ENCODE assay signal across 8 cellular contexts in genomic region chr1:100351095-100351884, GRCh38. TPM values are rescaled to one million over a fixed set of nuclear protein-coding genes. Genes with fewer than 3 reads are reported as not detected.
DNase-seq lines count a peak whose midpoint lies in the region; ATAC-seq and TF ChIP-seq lines count a peak whose summit lies in the region.

No MANE protein-coding gene starts in this region.

- TF ChIP-seq CTCF in OCI-LY1 (IDR thresholded peaks at IDR 0.05; ENCODE audit: low read length) = peak; percentile 63
- TF ChIP-seq CTCF in mucosa of descending colon (IDR thresholded peaks at IDR 0.05) = no peak

- H3K27me3 ChIP-seq in HUES64 (ENCODE audit: insufficient read depth, low read length) (no peaks in the 10 kb centered on the region), OCI-LY1 (ENCODE audit: insufficient read depth, low read length) (no peaks in the 10 kb centered on the region)

- peak overlapping the region; percentile 76 for H3K4me3 ChIP-seq in HUES64 (ENCODE audit: low read length)
- peak overlapping the region; percentile 68 for H3K4me3 ChIP-seq in OCI-LY1 (ENCODE audit: low read depth, low read length, poor library complexity, severe bottlenecking)
- H3K4me3 ChIP-seq in mucosa of descending colon = peak overlapping the region; percentile 9

- H3K9me3 ChIP-seq in HUES64 (ENCODE audit: insufficient read depth, low read depth, low read length) (no peaks in the 10 kb centered on the region), OCI-LY1 (ENCODE audit: low read length) (no peaks in the 10 kb centered on the region), mucosa of descending colon (no peaks in the 10 kb centered on the region)

- 4% methylated on average over 36 of the region's 36 CpGs for whole genome bisulfite sequencing in HUES64

- H3K4me1 ChIP-seq in HUES64 (ENCODE audit: insufficient read depth, low read length) (peaks cover 19% of the 10 kb centered on the region), OCI-LY1 (ENCODE audit: insufficient read depth, low read length, severe bottlenecking) (peaks cover 19% of the 10 kb centered on the region), mucosa of descending colon (ENCODE audit: low read depth) (peaks cover 5% of the 10 kb centered on the region)

- H3K4me2 ChIP-seq in OCI-LY1 (ENCODE audit: low read length) = peak overlapping the region; percentile 79

- H3K27ac ChIP-seq in HUES64 (ENCODE audit: low read depth, low read length) (peak overlapping the region; percentile 95), OCI-LY1 (ENCODE audit: low read depth, low read length, poor library complexity, severe bottlenecking) (peak overlapping the region; percentile 53), epithelial cell of prostate (peak overlapping the region; percentile 60)

- H2AFZ ChIP-seq in OCI-LY1 (ENCODE audit: low read length) = peak overlapping the region; percentile 30; the same call in 1 of the 2 replicates

- H3K9ac ChIP-seq in HUES64 (ENCODE audit: low read depth, low read length) = peak overlapping the region; percentile 92
- H3K9ac ChIP-seq in OCI-LY1 (ENCODE audit: low read length) = peak overlapping the region; percentile 60

- H3K9me2 ChIP-seq in OCI-LY1 (ENCODE audit: low read depth, low read length) = no peaks in the 10 kb centered on the region

- peaks cover 4% of the 10 kb centered on the region; the same call in 1 of the 2 replicates for H3F3A ChIP-seq in OCI-LY1 (ENCODE audit: insufficient read depth, low read length)

- ATAC-seq in GM21515 (IDR thresholded peaks at IDR 0.05; ENCODE audit: unreplicated experiment) = peak; percentile 65
- ATAC-seq in mucosa of descending colon = peak; percentile 83

- H3K36me3 ChIP-seq in HUES64 (ENCODE audit: insufficient read depth, low read length) (peaks cover 6% of the 10 kb centered on the region), OCI-LY1 (ENCODE audit: insufficient read depth, low read length) (no peaks in the 10 kb centered on the region), mucosa of descending colon (ENCODE audit: low read depth) (no peaks in the 10 kb centered on the region)

- intact Hi-C loops in mucosa of descending colon (cut with DNase I, micrococcal nuclease) = no loop called here

- no peaks in the 10 kb centered on the region for H3K79me2 ChIP-seq in OCI-LY1 (ENCODE audit: insufficient read depth, low read length)

- no peaks in the 10 kb centered on the region for H4K20me1 ChIP-seq in OCI-LY1 (ENCODE audit: insufficient read depth, low read length)

- DNase-seq in DMS114 treated with DMSO at 0.1 percent for 48 hours (lab: John Stamatoyannopoulos, UW; ENCODE audit: unreplicated experiment) (peak; percentile 98), activated T-cell treated with anti-CD3 and anti-CD28 coated beads for 1 hour (ENCODE audit: low read depth) (peak; percentile 74), epithelial cell of prostate (ENCODE audit: low read depth, low spot score) (peak; percentile 60), mucosa of descending colon (peak; percentile 94 to 95 (median 95))
- DNase-seq in stimulated activated CD8-positive, alpha-beta memory T cell treated with anti-CD3 and anti-CD28 coated beads, Interleukin-4, amount 100 ng/mL, for 1 hour (ENCODE audit: low read depth in 2 of 2, low spot score in 1 of 2) = peak; percentile 44 to 73

RNA-seq across cellular contexts. Expression of gene CDC14A, which starts 1.0 kb away (rescaled TPM):
- polyA plus RNA-seq in HUES64 (2013, experiment 1 of 2) = 6.4 TPM
- polyA plus RNA-seq in HUES64 (2013, experiment 2 of 2) = 5.9 TPM
- total RNA-seq in mucosa of descending colon = 10 to 100 TPM; 15.6 to 34.3 (median 18.5) TPM

Comparison
In these comparisons a context has a peak if more than half of its experiments do, and no peak if none do; other contexts are left out.
1. Peak in every context shown above with its lines: DNase-seq, ATAC-seq, H3K4me3 ChIP-seq and H3K27ac ChIP-seq.
2. H3K4me3 ChIP-seq: peak in every context shown above with its lines; median percentile 76 in HUES64; 68 in OCI-LY1; 9 in mucosa of descending colon.